Comparison of ENCODE assay signal across 19 cellular contexts in genomic region chr3:123843668-123844067, GRCh38. TPM values are rescaled to one million over a fixed set of nuclear protein-coding genes. Genes with fewer than 3 reads are reported as not detected.
DNase-seq lines count a peak whose midpoint lies in the region; ATAC-seq, FAIRE-seq and TF ChIP-seq lines count a peak whose summit lies in the region.
"Had no signal": no experiment of that assay in that cellular context is flagged by ENCODE, and none has a peak within 500 bp of the region (broad histone marks: within the 10 kb centered on the region; RNA-seq: fewer than 3 reads in every experiment).

No MANE protein-coding gene starts in this region.

- intact Hi-C loops in mammary epithelial cell (cut with micrococcal nuclease) (no loop called here), MCF 10A (cut with micrococcal nuclease) (no loop called here), ascending aorta (cut with DNase I) (no loop called here)

- no peak for ATAC-seq in HG02588 (IDR thresholded peaks at IDR 0.05; ENCODE audit: unreplicated experiment)
- ATAC-seq: Panc1, T-helper 17 cell, upper lobe of right lung had no signal

- POLR2A ChIA-PET in MCF 10A (lab: Yijun Ruan, JAX) (no interaction called here), RWPE1 (lab: Yijun Ruan, JAX; ENCODE audit: low non-redundant PET) (no interaction called here)
- POLR2A ChIA-PET in CD8-positive, alpha-beta memory T cell (lab: Charles Lee): no interaction called here

- dilution Hi-C loops in mammary epithelial cell (cut with HindIII; ENCODE audit: low sequenced_read_pairs): no loop called here

- H3K4me1 Mint-ChIP-seq in MCF 10A (ENCODE audit: insufficient read depth, unreplicated experiment): no peaks in the 10 kb centered on the region
- H3K4me1 Mint-ChIP-seq in CD8-positive, alpha-beta memory T cell: no peaks in the 10 kb centered on the region
- H3K4me1 Mint-ChIP-seq: mesothelial cell of epicardium, T-helper 17 cell had no signal

- H3K79me2 ChIP-seq in mammary epithelial cell (ENCODE audit: insufficient read depth, low read length): peaks cover 9% of the 10 kb centered on the region

- no peak overlapping the region for H3K4me2 ChIP-seq in mammary epithelial cell (ENCODE audit: insufficient read depth, low read depth, low read length)

- no peak for TF ChIP-seq CTCF in mammary epithelial cell (conservative IDR thresholded peaks at IDR 0.05 in 1 of 2, IDR thresholded peaks at IDR 0.05 in 1 of 2; ENCODE audit: extremely low read depth in 1 of 2, insufficient read depth in 1 of 2, low read depth in 1 of 2, low read length in 2 of 2)
- TF ChIP-seq CTCF in MCF 10A (IDR thresholded peaks at IDR 0.05; ENCODE audit: unreplicated experiment): no peak
- TF ChIP-seq CTCF in ascending aorta (IDR thresholded peaks at IDR 0.05): no peak
- TF ChIP-seq CTCF in RWPE1 (conservative IDR thresholded peaks at IDR 0.05; ENCODE audit: low read depth): no peak

- CTCF ChIA-PET in mammary epithelial cell (lab: Charles Lee; ENCODE audit: low non-redundant PET) (no interaction called here), MCF 10A (lab: Yijun Ruan, JAX) (no interaction called here), RWPE1 (lab: Yijun Ruan, JAX) (interaction anchor here (0.6 to 0.7 kb wide), 2 partner anchors 18 to 236 kb away, joined by 3 to 4 read pairs; no protein-coding TSS in a partner anchor)
- CTCF ChIA-PET in CD8-positive, alpha-beta memory T cell (lab: Charles Lee): no interaction called here

- in situ Hi-C loops in mammary epithelial cell (cut with MboI; ENCODE audit: low sequenced_read_pairs in 2 of 2): no loop called here

- no peaks in the 10 kb centered on the region for H4K20me1 ChIP-seq in mammary epithelial cell (ENCODE audit: insufficient read depth, low read length)

- H3K27ac ChIP-seq in mammary epithelial cell (ENCODE audit: insufficient read depth, low read depth, low read length): no peak overlapping the region
- H3K27ac ChIP-seq in ascending aorta: peak overlapping the region; percentile 27 to 35
- H3K27ac ChIP-seq in CD8-positive, alpha-beta memory T cell (ENCODE audit: low read depth, low read length): no peak overlapping the region
- H3K27ac ChIP-seq in RWPE1: no peak overlapping the region
- H3K27ac ChIP-seq: epithelial cell of prostate, upper lobe of right lung had no signal

- peaks cover 18% of the 10 kb centered on the region for H3K9me3 Mint-ChIP-seq in MCF 10A (ENCODE audit: unreplicated experiment)
- peaks cover 11 to 23% (median 17%) of the 10 kb centered on the region in 5 donors for H3K9me3 Mint-ChIP-seq in CD8-positive, alpha-beta memory T cell

- no peak overlapping the region for H3K9ac ChIP-seq in mammary epithelial cell (ENCODE audit: insufficient read depth, low read length)

- no peaks in the 10 kb centered on the region for H3K36me3 Mint-ChIP-seq in MCF 10A (ENCODE audit: insufficient read depth, unreplicated experiment)
- no peaks in the 10 kb centered on the region for H3K36me3 Mint-ChIP-seq in CD8-positive, alpha-beta memory T cell

- no peak overlapping the region for H3K4me3 ChIP-seq in mammary epithelial cell (replicated peaks in 1 of 3; ENCODE audit: insufficient read depth in 1 of 3, low read depth in 2 of 3, low read length in 3 of 3)
- H3K4me3 ChIP-seq in ascending aorta: no peak overlapping the region
- no peak overlapping the region for H3K4me3 ChIP-seq in CD8-positive, alpha-beta memory T cell (ENCODE audit: low read length)
- H3K4me3 ChIP-seq: upper lobe of right lung had no signal

- H3K27me3 ChIP-seq in mammary epithelial cell (ENCODE audit: insufficient read depth, low read length): no peaks in the 10 kb centered on the region
- H3K27me3 ChIP-seq in ascending aorta: no peaks in the 10 kb centered on the region
- no peaks in the 10 kb centered on the region for H3K27me3 ChIP-seq in CD8-positive, alpha-beta memory T cell (ENCODE audit: insufficient read depth, low read length, poor library complexity, severe bottlenecking)
- H3K27me3 ChIP-seq: upper lobe of right lung had no signal

- no TSS peak for BruUV-seq in mammary epithelial cell (replicated peaks; lab: Mats Ljungman, UMichigan)
- BruUV-seq in MCF 10A (replicated peaks; lab: Mats Ljungman, UMichigan): no TSS peak

- DNase-seq in mammary epithelial cell: peak; percentile 36
- DNase-seq in MCF 10A (ENCODE audit: unreplicated experiment): no peak
- no peak for DNase-seq in ascending aorta (ENCODE audit: low spot score in 2 of 2)
- peak; percentile 35 for DNase-seq in iPS DF 19.7 (ENCODE audit: low read depth, low spot score)
- DNase-seq in CD8-positive, alpha-beta memory T cell: no peak
- DNase-seq in GM12891 (ENCODE audit: insufficient read length, low spot score): no peak
- no peak for DNase-seq in RWPE1 (ENCODE audit: low spot score)
- DNase-seq: activated CD4-positive, alpha-beta T cell treated with anti-CD3 and anti-CD28 coated beads, Interleukin-2, amount 50 U/mL, for 48 hours; activated effector memory CD4-positive, alpha-beta T cell treated with Interleukin-2 at 50 U/mL for 16 hours; DMS 273 treated with DMSO at 0.1 percent for 48 hours; NCI-H2227 treated with DMSO at 0.1 percent for 48 hours; T-helper 17 cell; upper lobe of right lung had no signal

- no peaks in the 10 kb centered on the region for H3K36me3 ChIP-seq in mammary epithelial cell (ENCODE audit: insufficient read depth, low read length)
- no peaks in the 10 kb centered on the region for H3K36me3 ChIP-seq in ascending aorta
- no peaks in the 10 kb centered on the region for H3K36me3 ChIP-seq in CD8-positive, alpha-beta memory T cell (ENCODE audit: insufficient read depth, low read length)
- H3K36me3 ChIP-seq: upper lobe of right lung had no signal

- H2AFZ ChIP-seq in mammary epithelial cell (ENCODE audit: low read depth, low read length): no peak overlapping the region

- H3K4me1 ChIP-seq in mammary epithelial cell (ENCODE audit: insufficient read depth, low read length) (peaks cover 6% of the 10 kb centered on the region), ascending aorta (no peaks in the 10 kb centered on the region)
- H3K4me1 ChIP-seq in CD8-positive, alpha-beta memory T cell (ENCODE audit: insufficient read depth, low read length): no peaks in the 10 kb centered on the region
- H3K4me1 ChIP-seq: upper lobe of right lung had no signal

- H3K27me3 Mint-ChIP-seq in MCF 10A (ENCODE audit: insufficient read depth, unreplicated experiment): no peaks in the 10 kb centered on the region
- no peaks in the 10 kb centered on the region for H3K27me3 Mint-ChIP-seq in CD8-positive, alpha-beta memory T cell
- H3K27me3 Mint-ChIP-seq: T-helper 17 cell had no signal

- H3K4me3 Mint-ChIP-seq in MCF 10A (ENCODE audit: unreplicated experiment): no peak overlapping the region
- H3K4me3 Mint-ChIP-seq in CD8-positive, alpha-beta memory T cell: no peak overlapping the region
- H3K4me3 Mint-ChIP-seq: mesothelial cell of epicardium, T-helper 17 cell had no signal

- TF ChIP-seq POLR2A in GM12891 (IDR thresholded peaks at IDR 0.05; ENCODE audit: low read depth, low read length): no peak

- peaks cover 14% of the 10 kb centered on the region for H3K9me3 ChIP-seq in mammary epithelial cell (replicated peaks; ENCODE audit: insufficient read depth, low read length)
- H3K9me3 ChIP-seq in ascending aorta: peaks cover 14 to 43% of the 10 kb centered on the region in 2 donors
- H3K9me3 ChIP-seq in CD8-positive, alpha-beta memory T cell (ENCODE audit: low read length): no peaks in the 10 kb centered on the region

- no peak overlapping the region for H3K27ac Mint-ChIP-seq in MCF 10A (ENCODE audit: low read depth, unreplicated experiment)
- H3K27ac Mint-ChIP-seq in CD8-positive, alpha-beta memory T cell: no peak overlapping the region
- H3K27ac Mint-ChIP-seq: mesothelial cell of epicardium, T-helper 17 cell had no signal

- no peak for FAIRE-seq in GM12891 (lab: Jason Lieb, UNC)
- FAIRE-seq: bronchial epithelial cell, GM12892 had no signal

TF ChIP-seq in GM12891, 5 proteins besides CTCF, POLR2A, EP300 and RAD21:
- TF ChIP-seq TAF1 (IDR thresholded peaks at IDR 0.05; ENCODE audit: low read depth, low read length) (no peak), POLR2AphosphoS5 (IDR thresholded peaks at IDR 0.05; ENCODE audit: low read depth, low read length) (no peak), SPI1 (IDR thresholded peaks at IDR 0.05; ENCODE audit: low read depth, low read length) (no peak), POU2F2 (IDR thresholded peaks at IDR 0.05; ENCODE audit: low read depth, low read length) (no peak), PAX5 (IDR thresholded peaks at IDR 0.05; ENCODE audit: insufficient read depth, low read length, severe bottlenecking) (no peak)

RNA-seq across cellular contexts. Expression of gene MYLK, which starts 40.5 kb away (rescaled TPM):
- 1,000 to 10,000 TPM in 1 of 2 donors, 100 to 1,000 TPM in 1; 103 to 1,758 TPM for total RNA-seq in mammary epithelial cell
- 66.6 TPM for polyA plus RNA-seq in mammary epithelial cell
- 261 TPM for polyA minus RNA-seq in mammary epithelial cell
- 1.3 and 2.3 TPM in 2 replicates for total RNA-seq in MCF 10A (2022)
- 196 TPM for total RNA-seq in ascending aorta
- under 1 TPM in 1 of 2 experiments, not detected in 1; 0.09 TPM for total RNA-seq in CD8-positive, alpha-beta memory T cell
- 0.10 TPM for polyA plus RNA-seq in CD8-positive, alpha-beta memory T cell
- 0.33 TPM for polyA plus RNA-seq in GM12891 (2012; ENCODE audit: low read depth, missing spikeins)

Comparison
In these comparisons a context has a peak if more than half of its experiments do, and no peak if none do; other contexts are left out.
1. DNase-seq: peak in mammary epithelial cell (single experiment) and iPS DF 19.7 (single experiment); none in MCF 10A (single experiment), ascending aorta (0 of 2), CD8-positive, alpha-beta memory T cell (0 of 5), GM12891 (single experiment) and RWPE1 (single experiment).
2. RNA of gene MYLK, which starts 40.5 kb away (total RNA-seq): 103 to 1,758 TPM in mammary epithelial cell and 196 TPM in ascending aorta (single experiment); 1.3 to 2.3 TPM in MCF 10A and 0.09 TPM in CD8-positive, alpha-beta memory T cell; every median in the first group is over 10 times any median in the second.
3. H3K27ac ChIP-seq: peak in ascending aorta (2 of 2); none in mammary epithelial cell (single experiment), CD8-positive, alpha-beta memory T cell (single experiment) and RWPE1 (single experiment).